Comparison of ENCODE assay signal across 9 cellular contexts in the genomic region with DNA sequence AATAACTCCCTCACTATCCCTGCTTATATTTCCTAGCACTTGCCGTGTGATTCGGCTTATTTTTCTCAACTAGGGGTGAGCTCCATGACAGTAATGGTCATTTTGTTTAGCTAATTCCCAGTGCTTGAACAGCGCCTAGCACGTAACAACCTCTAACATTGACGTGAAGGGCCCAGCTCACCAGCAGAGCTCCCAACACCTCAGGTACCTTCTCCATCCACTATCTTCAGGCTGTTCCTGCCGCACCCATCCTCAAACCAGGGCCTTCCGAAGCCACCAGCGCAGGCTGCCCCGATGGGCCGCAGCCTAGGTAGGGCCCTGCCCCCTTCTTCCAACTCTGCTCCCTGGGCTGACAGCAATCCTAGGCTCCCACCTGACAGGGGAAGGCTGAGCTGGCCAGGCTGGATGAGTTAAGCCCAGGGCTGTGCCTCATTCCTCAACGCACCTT. TPM values are rescaled to one million over a fixed set of nuclear protein-coding genes. Genes with fewer than 3 reads are reported as not detected.
DNase-seq lines count a peak whose midpoint lies in the region; ATAC-seq, FAIRE-seq and TF ChIP-seq lines count a peak whose summit lies in the region.
"Had no signal": no experiment of that assay in that cellular context is flagged by ENCODE, and none has a peak within 500 bp of the region (broad histone marks: within the 10 kb centered on the region; RNA-seq: fewer than 3 reads in every experiment).

No MANE protein-coding gene starts in this region.

- peaks cover 36 to 38% of the 10 kb centered on the region in 2 donors for H3K4me1 Mint-ChIP-seq in natural killer cell treated with Interleukin-12 subunit alpha and Interleukin-12 subunit beta and Interleukin-15 and Interleukin-18, amount 100 ng/mL, for 72 hours (ENCODE audit: low read depth in 2 of 2)

- peak overlapping the region; percentile 96 to 97 for H3K27ac Mint-ChIP-seq in natural killer cell treated with Interleukin-12 subunit alpha and Interleukin-12 subunit beta and Interleukin-15 and Interleukin-18, amount 100 ng/mL, for 72 hours

- DNase-seq in GM12891 (ENCODE audit: insufficient read length, low spot score) (peak; percentile 26), SK-N-MC (ENCODE audit: low read depth, low spot score) (no peak), epithelial cell of proximal tubule (ENCODE audit: low read depth) (no peak), NCI-H446 treated with DMSO at 0.1 percent for 48 hours (lab: John Stamatoyannopoulos, UW) (no peak), DMS 273 treated with DMSO at 0.1 percent for 48 hours (lab: John Stamatoyannopoulos, UW) (no peak), DMS 273 (lab: John Stamatoyannopoulos, UW; ENCODE audit: unreplicated experiment) (no peak)
- no peak for DNase-seq in natural killer cell treated with Interleukin-12 subunit alpha and Interleukin-12 subunit beta and Interleukin-15 and Interleukin-18, amount 100 ng/mL, for 72 hours (ENCODE audit: low spot score)

- H3K4me3 ChIP-seq in SK-N-MC = peak overlapping the region; percentile 87
- H3K4me3 ChIP-seq in epithelial cell of proximal tubule (ENCODE audit: low read depth, low read length) = peak overlapping the region; percentile 79

- ATAC-seq in natural killer cell treated with Interleukin-12 subunit alpha and Interleukin-12 subunit beta and Interleukin-15 and Interleukin-18, amount 100 ng/mL, for 72 hours = no peak
- ATAC-seq in HG03571 (IDR thresholded peaks at IDR 0.05; ENCODE audit: unreplicated experiment) = no peak

- peak overlapping the region; percentile 69 for H3K27ac ChIP-seq in SK-N-MC

- no peak for TF ChIP-seq POLR2A in GM12891 (IDR thresholded peaks at IDR 0.05; ENCODE audit: low read depth, low read length)

- no peak for TF ChIP-seq CTCF in epithelial cell of proximal tubule (conservative IDR thresholded peaks at IDR 0.05; ENCODE audit: low read depth, low read length)

- H3K9me3 ChIP-seq in SK-N-MC (ENCODE audit: low read depth, low read length) = no peaks in the 10 kb centered on the region

- peaks cover 34% of the 10 kb centered on the region for H3K36me3 Mint-ChIP-seq in natural killer cell treated with Interleukin-12 subunit alpha and Interleukin-12 subunit beta and Interleukin-15 and Interleukin-18, amount 100 ng/mL, for 72 hours

- peaks cover 0 to 7% of the 10 kb centered on the region in 2 donors for H3K27me3 Mint-ChIP-seq in natural killer cell treated with Interleukin-12 subunit alpha and Interleukin-12 subunit beta and Interleukin-15 and Interleukin-18, amount 100 ng/mL, for 72 hours

- peak overlapping the region; percentile 100 for H3K4me3 Mint-ChIP-seq in natural killer cell treated with Interleukin-12 subunit alpha and Interleukin-12 subunit beta and Interleukin-15 and Interleukin-18, amount 100 ng/mL, for 72 hours

- no peak for FAIRE-seq in GM12891 (lab: Jason Lieb, UNC)
- FAIRE-seq: TTC549 had no signal

- H3K9me3 Mint-ChIP-seq in natural killer cell treated with Interleukin-12 subunit alpha and Interleukin-12 subunit beta and Interleukin-15 and Interleukin-18, amount 100 ng/mL, for 72 hours = no peaks in the 10 kb centered on the region

- peak overlapping the region; percentile 94 for H3K9ac ChIP-seq in SK-N-MC (ENCODE audit: insufficient read length)

- H3K36me3 ChIP-seq in SK-N-MC (ENCODE audit: insufficient read depth, low read length) = peaks cover 39% of the 10 kb centered on the region

TF ChIP-seq in GM12891, 5 proteins besides CTCF, POLR2A, EP300 and RAD21:
- no peak for TF ChIP-seq TAF1 (IDR thresholded peaks at IDR 0.05; ENCODE audit: low read depth, low read length)
- no peak for TF ChIP-seq POLR2AphosphoS5 (IDR thresholded peaks at IDR 0.05; ENCODE audit: low read depth, low read length)
- TF ChIP-seq PAX5 (IDR thresholded peaks at IDR 0.05; ENCODE audit: insufficient read depth, low read length, severe bottlenecking) = no peak
- TF ChIP-seq SPI1 (IDR thresholded peaks at IDR 0.05; ENCODE audit: low read depth, low read length) = no peak
- no peak for TF ChIP-seq POU2F2 (IDR thresholded peaks at IDR 0.05; ENCODE audit: low read depth, low read length)

RNA-seq across cellular contexts. Expression of a gene that starts 0.8 kb away (rescaled TPM):
- polyA plus RNA-seq in GM12891 (2012; ENCODE audit: low read depth, missing spikeins) = 9,416 TPM
- 4,116 and 4,952 TPM in 2 replicates for total RNA-seq in epithelial cell of proximal tubule
- total RNA-seq in natural killer cell treated with Interleukin-12 subunit alpha and Interleukin-12 subunit beta and Interleukin-15 and Interleukin-18, amount 100 ng/mL, for 72 hours = 1,000 to 10,000 TPM; 1,081 to 1,285 TPM
